Comparison of ENCODE assay signal across 9 cellular contexts in the genomic region with DNA sequence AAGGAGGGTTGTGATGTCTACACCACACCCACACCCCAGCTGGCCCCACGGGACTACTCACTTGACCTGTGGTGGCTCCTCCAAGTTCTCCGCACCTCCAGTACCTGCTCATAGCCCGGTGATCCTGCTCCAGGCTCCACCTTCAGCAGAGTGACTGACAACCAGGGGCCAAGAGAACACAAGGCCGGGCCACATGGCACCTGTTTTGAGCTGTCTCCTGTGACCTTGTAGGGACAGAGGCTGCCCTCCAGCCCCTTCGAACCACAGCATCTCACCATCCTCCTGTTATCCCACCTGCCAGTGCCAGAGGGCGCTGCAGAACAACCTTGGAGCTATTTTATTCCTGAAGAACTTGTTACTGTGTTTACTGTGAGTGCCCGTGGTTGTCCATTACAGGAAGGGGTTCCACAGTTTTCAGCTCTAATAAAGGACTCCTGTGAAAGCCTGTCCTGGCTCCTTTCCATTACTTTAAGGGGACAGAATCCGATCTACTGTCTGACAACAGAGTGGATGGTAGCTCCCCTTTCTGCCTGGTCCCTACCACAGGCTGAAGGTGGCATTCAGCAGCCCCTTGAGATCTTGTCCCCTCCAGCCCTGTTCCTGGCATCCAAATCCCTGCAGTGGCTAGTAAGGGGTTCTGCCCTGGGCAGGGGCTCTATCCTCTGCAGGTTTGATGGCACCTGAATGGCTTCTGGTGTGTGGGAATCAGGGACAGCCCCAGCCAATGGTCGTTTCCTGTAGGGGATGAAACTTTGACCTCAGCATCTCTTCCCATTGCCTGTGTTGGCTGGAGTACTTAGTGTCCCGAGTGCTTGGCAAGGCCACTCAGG. TPM values are rescaled to one million over a fixed set of nuclear protein-coding genes. Genes with fewer than 3 reads are reported as not detected.
DNase-seq lines count a peak whose midpoint lies in the region; ATAC-seq and TF ChIP-seq lines count a peak whose summit lies in the region.
"Had no signal": no experiment of that assay in that cellular context is flagged by ENCODE, and none has a peak within 500 bp of the region (broad histone marks: within the 10 kb centered on the region; RNA-seq: fewer than 3 reads in every experiment).

No MANE protein-coding gene starts in this region.

- no peaks in the 10 kb centered on the region for H3K36me3 Mint-ChIP-seq in activated T-cell treated with anti-CD3 and anti-CD28 coated beads, Interleukin-2, amount 50 U/mL, for 72 hours (ENCODE audit: insufficient read depth in 2 of 2)

- TF ChIP-seq CTCF in AG04449 (IDR thresholded peaks at IDR 0.05; ENCODE audit: insufficient read depth, low read length, missing control alignments) (peak; percentile 69), GM10248 (IDR thresholded peaks at IDR 0.05; ENCODE audit: control extremely low read depth, extremely low read depth, low read depth, missing control alignments) (peak; percentile 77), heart left ventricle (IDR thresholded peaks at IDR 0.05) (peak; percentile 62 to 88 (median 79))

- H3K4me3 ChIP-seq in AG04449 (ENCODE audit: low read depth, low read length) (no peak overlapping the region), heart left ventricle (no peak overlapping the region)

- no peaks in the 10 kb centered on the region for H3K36me3 ChIP-seq in heart left ventricle

- no peak overlapping the region for H3K27ac ChIP-seq in heart left ventricle

- peaks cover 0 to 5% (median 0%) of the 10 kb centered on the region in 9 donors for H3K27me3 ChIP-seq in heart left ventricle

- H3K9me3 Mint-ChIP-seq in activated T-cell treated with anti-CD3 and anti-CD28 coated beads, Interleukin-2, amount 50 U/mL, for 72 hours, result no peaks in the 10 kb centered on the region

- DNase-seq in AG04449 (ENCODE audit: low read depth, low spot score), result no peak
- peak; percentile 45 for DNase-seq in GM10248 (ENCODE audit: extremely low spot score)
- DNase-seq in NCI-H146 treated with DMSO at 0.1 percent for 48 hours (lab: John Stamatoyannopoulos, UW; ENCODE audit: unreplicated experiment), result peak; percentile 24
- DNase-seq in activated T-cell treated with anti-CD3 and anti-CD28 coated beads, Interleukin-2, amount 50 U/mL, for 72 hours, result peak; percentile 11 to 26
- DNase-seq in heart left ventricle, result peak in 4 of 5 donors; percentile 24 to 51 (median 48)
- DNase-seq in retina, result peak; percentile 75
- DNase-seq in posterior vena cava (ENCODE audit: low spot score), result no peak
- no peak for DNase-seq in T1000 (lab: John Stamatoyannopoulos, UW)

- H3K4me1 ChIP-seq in heart left ventricle, result peaks cover 0 to 4% (median 0%) of the 10 kb centered on the region in 12 donors

- TF ChIP-seq POLR2A in heart left ventricle (IDR thresholded peaks at IDR 0.05), result no peak

- 20 to 35% (median 32%) methylated on average over 8 to 10 of the region's 10 CpGs for WGBS in heart left ventricle, 4 donors

- CTCF ChIA-PET in AG04449 (lab: Yijun Ruan, JAX), result interaction anchor here (0.8 to 2.2 kb wide), 9 partner anchors 10 to 911 kb away, joined by 3 to 10 read pairs (median 4); partner anchors contain the start of gene IKZF5
- CTCF ChIA-PET in GM10248 (lab: Yijun Ruan, JAX), result interaction anchor here (0.7 to 5.3 kb wide), 25 partner anchors 9 to 1137 kb away, joined by 3 to 50 read pairs (median 4); a partner anchor contains a TSS

- H3K27me3 Mint-ChIP-seq in activated T-cell treated with anti-CD3 and anti-CD28 coated beads, Interleukin-2, amount 50 U/mL, for 72 hours (ENCODE audit: low read depth), result peaks cover 21% of the 10 kb centered on the region

- POLR2A ChIA-PET in AG04449 (lab: Yijun Ruan, JAX) (no interaction called here), GM10248 (lab: Yijun Ruan, JAX) (no interaction called here)

- no peaks in the 10 kb centered on the region for H3K4me1 Mint-ChIP-seq in activated T-cell treated with anti-CD3 and anti-CD28 coated beads, Interleukin-2, amount 50 U/mL, for 72 hours (ENCODE audit: low read depth)

- no peaks in the 10 kb centered on the region for H3K9me3 ChIP-seq in heart left ventricle

- intact Hi-C loops in heart left ventricle (cut with DNase I), result loop anchor here in 9 of 10 donors (1.0 to 10.0 kb wide), 5 partner anchors 53 to 906 kb away; no protein-coding TSS in a partner anchor
- intact Hi-C loops in posterior vena cava (cut with DNase I), result loop anchor here in 1 of 2 donors (2.0 kb wide), 1 partner anchor 56 kb away; no protein-coding TSS in a partner anchor

- no peak overlapping the region for H3K27ac Mint-ChIP-seq in activated T-cell treated with anti-CD3 and anti-CD28 coated beads, Interleukin-2, amount 50 U/mL, for 72 hours

- no peak overlapping the region for H3K4me3 Mint-ChIP-seq in activated T-cell treated with anti-CD3 and anti-CD28 coated beads, Interleukin-2, amount 50 U/mL, for 72 hours

- ATAC-seq in activated T-cell treated with anti-CD3 and anti-CD28 coated beads, Interleukin-2, amount 50 U/mL, for 72 hours (replicated peaks in 1 of 2), result peak in 1 of 2 donors; percentile 49
- ATAC-seq in heart left ventricle, result peak; percentile 54 to 83 (median 69)

RNA-seq across cellular contexts. Expression of gene C10orf120, which starts 50.8 kb away (rescaled TPM):
- not detected for total RNA-seq in activated T-cell treated with anti-CD3 and anti-CD28 coated beads, Interleukin-2, amount 50 U/mL, for 72 hours
- total RNA-seq in heart left ventricle (not detected), posterior vena cava (not detected)
- polyA plus RNA-seq in heart left ventricle, result not detected
- polyA plus RNA-seq: esophagus had no signal

Comparison
In these comparisons a context has a peak if more than half of its experiments do, and no peak if none do; other contexts are left out.
1. DNase-seq: peak in GM10248 (single experiment), NCI-H146 treated with DMSO at 0.1 percent for 48 hours (single experiment), activated T-cell treated with anti-CD3 and anti-CD28 coated beads, Interleukin-2, amount 50 U/mL, for 72 hours (2 of 2), heart left ventricle (4 of 5) and retina (single experiment); none in AG04449 (single experiment), posterior vena cava (single experiment) and T1000 (single experiment).
2. Peak in every context shown above with its lines, with median percentiles within 50 percentile points of each other: CTCF ChIP-seq.